19 cellular contexts compared by ENCODE assay signal in genomic region chr2:109337221-109337620, GRCh38.
DNase-seq lines count a peak whose midpoint lies in the region; TF ChIP-seq lines count a peak whose summit lies in the region.
"Had no signal": no experiment of that assay in that cellular context is flagged by ENCODE, and none has a peak within 500 bp of the region (broad histone marks: within the 10 kb centered on the region; RNA-seq: fewer than 3 reads in every experiment).

No MANE protein-coding gene starts in this region.

- TF ChIP-seq CTCF in NB4 (IDR thresholded peaks at IDR 0.05; ENCODE audit: low read depth, low read length) (no peak), brain microvascular endothelial cell (IDR thresholded peaks at IDR 0.05; ENCODE audit: low read depth, low read length, missing control alignments) (no peak)

- H2AFZ ChIP-seq in mesenchymal stem cell (ENCODE audit: low read depth, low read length), result no peak overlapping the region

- H3K79me1 ChIP-seq in mesenchymal stem cell (replicated peaks; ENCODE audit: low read length, poor library complexity, severe bottlenecking), result peaks cover 22% of the 10 kb centered on the region

- H2BK120ac ChIP-seq in mesenchymal stem cell (ENCODE audit: low read depth, low read length), result no peak overlapping the region

- peak overlapping the region; percentile 81 for H4K91ac ChIP-seq in mesenchymal stem cell (ENCODE audit: low read length)

- H2AK5ac ChIP-seq in mesenchymal stem cell (ENCODE audit: low read length, severe bottlenecking), result peak overlapping the region; percentile 63

- TF ChIP-seq POLR2A in NB4 (IDR thresholded peaks at IDR 0.05; ENCODE audit: extremely low read depth, insufficient read length), result no peak

- peak overlapping the region; percentile 49 to 72 for H3K4ac ChIP-seq in mesenchymal stem cell (ENCODE audit: low read depth in 1 of 2, low read length in 2 of 2)

- H2BK15ac ChIP-seq in mesenchymal stem cell (ENCODE audit: low read depth, poor library complexity, severe bottlenecking), result peak overlapping the region; percentile 61

- H3K27me3 ChIP-seq in mesenchymal stem cell (ENCODE audit: control insufficient read depth in 1 of 2, insufficient read depth in 1 of 2, low read length in 2 of 2) (no peaks in the 10 kb centered on the region), brain microvascular endothelial cell (replicated peaks) (no peaks in the 10 kb centered on the region)
- H3K27me3 ChIP-seq: Peyer's patch had no signal

- H2BK12ac ChIP-seq in mesenchymal stem cell (ENCODE audit: low read length in 2 of 2), result peak overlapping the region; percentile 22 to 95

- H3K4me2 ChIP-seq in mesenchymal stem cell (ENCODE audit: low read length, poor library complexity, severe bottlenecking), result no peak overlapping the region
- H3K4me2 ChIP-seq: KMS-11 had no signal

- in situ Hi-C loops in brain microvascular endothelial cell (cut with HindIII; ENCODE audit: low pct_ligation_motif_present, low sequenced_read_pairs), result no loop called here

- H3K23ac ChIP-seq in mesenchymal stem cell (ENCODE audit: low read length in 2 of 2), result no peak overlapping the region

- DNase-seq in activated CD8-positive, alpha-beta memory T cell treated with anti-CD3 and anti-CD28 coated beads, Interleukin-2, amount 50 U/mL, for 48 hours, result peak; percentile 34
- DNase-seq in activated CD8-positive, alpha-beta memory T cell treated with anti-CD3 and anti-CD28 coated beads, Interleukin-2, amount 50 U/mL, for 4 hours, result no peak
- DNase-seq in NB4 (ENCODE audit: low read depth) (peak; percentile 60), mesenchymal stem cell (no peak), DMS153 treated with DMSO at 0.1 percent for 48 hours (lab: John Stamatoyannopoulos, UW; ENCODE audit: unreplicated experiment) (no peak), epidermal melanocyte (ENCODE audit: insufficient read length, low spot score) (no peak), brain microvascular endothelial cell (no peak), NCI-H1694 treated with DMSO at 0.1 percent for 48 hours (lab: John Stamatoyannopoulos, UW) (no peak)
- DNase-seq: 8988T; CD4-positive, CD25-positive, alpha-beta regulatory T cell; DMS79; HCEC 1CT; NCI-H1105; NCI-H146; NCI-H2081; NCI-H446 had no signal

- peak overlapping the region in 1 of 2 experiments; percentile 68 for H3K14ac ChIP-seq in mesenchymal stem cell (ENCODE audit: low read length in 2 of 2)

- WGBS in mesenchymal stem cell, result 98% methylated on average over 9 of the region's 9 CpGs

- H3K4me3 ChIP-seq in NB4 (ENCODE audit: low read depth, low read length), result no peak overlapping the region
- no peak overlapping the region for H3K4me3 ChIP-seq in mesenchymal stem cell (ENCODE audit: insufficient read depth in 1 of 2, low read depth in 1 of 2, low read length in 2 of 2)
- H3K4me3 ChIP-seq in brain microvascular endothelial cell (ENCODE audit: low read depth, low read length), result no peak overlapping the region
- H3K4me3 ChIP-seq: GM12878, Peyer's patch had no signal

- H3K18ac ChIP-seq in mesenchymal stem cell (ENCODE audit: low read depth in 1 of 2, low read length in 2 of 2), result peak overlapping the region; percentile 6 to 93

- H4K8ac ChIP-seq in mesenchymal stem cell (ENCODE audit: low read length), result peak overlapping the region; percentile 4

- H3K27ac ChIP-seq in mesenchymal stem cell (ENCODE audit: low read length, poor library complexity, severe bottlenecking) (no peak overlapping the region), brain microvascular endothelial cell (no peak overlapping the region)
- H3K27ac ChIP-seq: KMS-11, Peyer's patch had no signal

- no peaks in the 10 kb centered on the region for H3K9me3 ChIP-seq in mesenchymal stem cell (ENCODE audit: control insufficient read depth, low read length)
- H3K9me3 ChIP-seq: Peyer's patch had no signal

- H3K36me3 ChIP-seq in mesenchymal stem cell (ENCODE audit: control insufficient read depth in 1 of 2, insufficient read depth in 2 of 2, low read depth in 1 of 2, low read length in 2 of 2) (no peaks in the 10 kb centered on the region), brain microvascular endothelial cell (replicated peaks) (no peaks in the 10 kb centered on the region)
- H3K36me3 ChIP-seq: Peyer's patch had no signal

- H3K4me1 ChIP-seq in mesenchymal stem cell (ENCODE audit: control insufficient read depth, insufficient read depth, low read depth, low read length), result peaks cover 30% of the 10 kb centered on the region

- no peak overlapping the region for H3K9ac ChIP-seq in mesenchymal stem cell (ENCODE audit: low read length)
- H3K9ac ChIP-seq: KMS-11 had no signal

- H2BK5ac ChIP-seq in mesenchymal stem cell (ENCODE audit: low read depth, low read length, poor library complexity, severe bottlenecking), result no peak overlapping the region

Comparison
In these comparisons a context has a peak if more than half of its experiments do, and no peak if none do; other contexts are left out.
1. DNase-seq: peak in activated CD8-positive, alpha-beta memory T cell treated with anti-CD3 and anti-CD28 coated beads, Interleukin-2, amount 50 U/mL, for 48 hours (single experiment) and NB4 (single experiment); none in activated CD8-positive, alpha-beta memory T cell treated with anti-CD3 and anti-CD28 coated beads, Interleukin-2, amount 50 U/mL, for 4 hours (single experiment), mesenchymal stem cell (single experiment), DMS153 treated with DMSO at 0.1 percent for 48 hours (single experiment), epidermal melanocyte (single experiment), brain microvascular endothelial cell (single experiment) and NCI-H1694 treated with DMSO at 0.1 percent for 48 hours (single experiment).